In the genomic region with DNA sequence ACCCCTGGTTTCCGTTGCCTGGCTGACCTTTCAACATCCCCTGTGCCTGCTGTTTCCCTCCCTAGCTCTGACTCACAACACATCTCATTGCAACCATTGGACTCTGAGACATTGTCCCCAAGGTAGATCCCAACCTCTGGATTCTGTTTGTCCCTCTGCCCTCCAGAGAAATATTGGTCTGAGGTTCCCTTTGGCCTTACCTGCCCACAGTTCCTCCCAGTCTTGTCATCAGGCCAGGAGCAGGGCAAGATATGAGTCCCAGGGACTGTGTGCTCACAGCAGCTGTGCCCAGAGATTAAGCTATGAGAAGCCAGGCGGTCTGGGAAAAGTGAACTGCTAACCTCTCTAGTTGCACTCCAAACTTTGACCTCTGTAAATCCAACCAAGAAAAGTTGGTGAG, we compare ENCODE assay signal across 29 cellular contexts.
"Had no signal": no experiment of that assay in that cellular context is flagged by ENCODE, and none has a peak within 500 bp of the region (broad histone marks: within the 10 kb centered on the region; RNA-seq: fewer than 3 reads in every experiment).

No MANE protein-coding gene starts in this region.

- H3K4me1 ChIP-seq: lower lobe of right lung, prostate gland had no signal

- H3K36me3 ChIP-seq: esophagus muscularis mucosa, heart left ventricle, lower lobe of right lung, neutrophil, ovary, prostate gland, sigmoid colon had no signal

- H3K27ac ChIP-seq: esophagus muscularis mucosa, foreskin keratinocyte, heart left ventricle, lower lobe of right lung, neutrophil, ovary, prostate gland, sigmoid colon had no signal

- H3K4me3 ChIP-seq: esophagus muscularis mucosa, heart left ventricle, lower lobe of right lung, mucosa of descending colon, ovary, prostate gland, sigmoid colon, smooth muscle cell, tibial nerve had no signal

- DNase-seq: activated CD4-positive, alpha-beta memory T cell treated with anti-CD3 and anti-CD28 coated beads, Interleukin-2, amount 10 ng/mL, durations not matched to agents 7 days and 5 days; activated CD4-positive, alpha-beta T cell treated with anti-CD3 and anti-CD28 coated beads, Interleukin-2, amount 10 ng/mL, durations not matched to agents 7 days and 5 days; activated CD4-positive, CD25-positive, alpha-beta regulatory T cell treated with anti-CD3 and anti-CD28 coated beads, Interleukin-2, amount 50 U/mL, for 72 hours; activated CD8-positive, alpha-beta memory T cell treated with anti-CD3 and anti-CD28 coated beads, Interleukin-2, amount 50 U/mL, for 48 hours; activated gamma-delta T cell; activated naive CD4-positive, alpha-beta T cell treated with anti-CD3 and anti-CD28 coated beads, Interleukin-2, amount 10 ng/mL, durations not matched to agents 7 days and 5 days; activated T-cell treated with anti-CD3 and anti-CD28 coated beads, Interleukin-2, amount 50 U/mL, for 24 hours; amniotic stem cell; caudate nucleus; cortex of kidney; foreskin keratinocyte; heart left ventricle; lower lobe of right lung; mesenchymal stem cell; mucosa of descending colon; retina; sigmoid colon; stimulated activated CD4-positive, alpha-beta T cell treated with anti-CD3 and anti-CD28 coated beads, Interleukin-2, amount 100 ng/mL, for 24 hours; stimulated activated naive B cell treated with anti-CD40 and anti-IgM and Interleukin-4, amounts not matched to agents 10 μg/mL and 1 μg/mL and 100 μg/mL, for 72 hours; SW 1271; T-helper 9 cell had no signal

- H3K9me3 Mint-ChIP-seq: activated CD4-positive, alpha-beta memory T cell treated with anti-CD3 and anti-CD28 coated beads, Interleukin-2, amount 10 ng/mL, durations not matched to agents 7 days and 5 days; activated CD4-positive, alpha-beta T cell treated with anti-CD3 and anti-CD28 coated beads, Interleukin-2, amount 10 ng/mL, durations not matched to agents 7 days and 5 days; activated naive CD4-positive, alpha-beta T cell treated with anti-CD3 and anti-CD28 coated beads, Interleukin-2, amount 10 ng/mL, durations not matched to agents 7 days and 5 days; activated T-cell treated with anti-CD3 and anti-CD28 coated beads, Interleukin-2, amount 50 U/mL, for 24 hours; natural killer cell treated with Interleukin-12 subunit alpha and Interleukin-12 subunit beta and Interleukin-15 and Interleukin-18, amount 100 ng/mL, for 72 hours; stimulated activated naive B cell treated with anti-CD40 and anti-IgM and Interleukin-4, amounts not matched to agents 10 μg/mL and 1 μg/mL and 100 μg/mL, for 72 hours; T-helper 1 cell treated with Interleukin-12 subunit alpha and Interleukin-12 subunit beta and Interleukin-4 antibody, amounts not matched to agents 30 μg/mL and 1 μg/mL, for 36 hours had no signal

- H3K36me3 Mint-ChIP-seq: activated naive CD4-positive, alpha-beta T cell treated with anti-CD3 and anti-CD28 coated beads, Interleukin-2, amount 10 ng/mL, durations not matched to agents 7 days and 5 days; natural killer cell treated with Interleukin-12 subunit alpha and Interleukin-12 subunit beta and Interleukin-15 and Interleukin-18, amount 100 ng/mL, for 72 hours; stimulated activated naive B cell treated with anti-CD40 and anti-IgM and Interleukin-4, amounts not matched to agents 10 μg/mL and 1 μg/mL and 100 μg/mL, for 72 hours had no signal

- H3K4me3 Mint-ChIP-seq: activated CD4-positive, alpha-beta memory T cell treated with anti-CD3 and anti-CD28 coated beads, Interleukin-2, amount 10 ng/mL, durations not matched to agents 7 days and 5 days; activated CD4-positive, alpha-beta T cell treated with anti-CD3 and anti-CD28 coated beads, Interleukin-2, amount 10 ng/mL, durations not matched to agents 7 days and 5 days; activated naive CD4-positive, alpha-beta T cell treated with anti-CD3 and anti-CD28 coated beads, Interleukin-2, amount 10 ng/mL, durations not matched to agents 7 days and 5 days; activated T-cell treated with anti-CD3 and anti-CD28 coated beads, Interleukin-2, amount 50 U/mL, for 24 hours; natural killer cell treated with Interleukin-12 subunit alpha and Interleukin-12 subunit beta and Interleukin-15 and Interleukin-18, amount 100 ng/mL, for 72 hours; stimulated activated naive B cell treated with anti-CD40 and anti-IgM and Interleukin-4, amounts not matched to agents 10 μg/mL and 1 μg/mL and 100 μg/mL, for 72 hours; T-helper 1 cell treated with Interleukin-12 subunit alpha and Interleukin-12 subunit beta and Interleukin-4 antibody, amounts not matched to agents 30 μg/mL and 1 μg/mL, for 36 hours had no signal

- H3K27ac Mint-ChIP-seq: activated CD4-positive, alpha-beta memory T cell treated with anti-CD3 and anti-CD28 coated beads, Interleukin-2, amount 10 ng/mL, durations not matched to agents 7 days and 5 days; activated CD4-positive, alpha-beta T cell treated with anti-CD3 and anti-CD28 coated beads, Interleukin-2, amount 10 ng/mL, durations not matched to agents 7 days and 5 days; activated naive CD4-positive, alpha-beta T cell treated with anti-CD3 and anti-CD28 coated beads, Interleukin-2, amount 10 ng/mL, durations not matched to agents 7 days and 5 days; activated T-cell treated with anti-CD3 and anti-CD28 coated beads, Interleukin-2, amount 50 U/mL, for 24 hours; natural killer cell treated with Interleukin-12 subunit alpha and Interleukin-12 subunit beta and Interleukin-15 and Interleukin-18, amount 100 ng/mL, for 72 hours; stimulated activated naive B cell treated with anti-CD40 and anti-IgM and Interleukin-4, amounts not matched to agents 10 μg/mL and 1 μg/mL and 100 μg/mL, for 72 hours; T-helper 1 cell treated with Interleukin-12 subunit alpha and Interleukin-12 subunit beta and Interleukin-4 antibody, amounts not matched to agents 30 μg/mL and 1 μg/mL, for 36 hours had no signal

- H3K4me2 ChIP-seq: smooth muscle cell had no signal

- H3K27me3 Mint-ChIP-seq: activated CD4-positive, alpha-beta memory T cell treated with anti-CD3 and anti-CD28 coated beads, Interleukin-2, amount 10 ng/mL, durations not matched to agents 7 days and 5 days; activated CD4-positive, alpha-beta T cell treated with anti-CD3 and anti-CD28 coated beads, Interleukin-2, amount 10 ng/mL, durations not matched to agents 7 days and 5 days had no signal

- H3K9me3 ChIP-seq: esophagus muscularis mucosa, heart left ventricle, lower lobe of right lung, mucosa of descending colon, neutrophil, ovary, prostate gland, sigmoid colon, tibial nerve had no signal

- ATAC-seq: foreskin keratinocyte; heart left ventricle; lower lobe of right lung; mucosa of descending colon; natural killer cell treated with Interleukin-12 subunit alpha and Interleukin-12 subunit beta and Interleukin-15 and Interleukin-18, amount 100 ng/mL, for 72 hours; stimulated activated naive B cell treated with anti-CD40 and anti-IgM and Interleukin-4, amounts not matched to agents 10 μg/mL and 1 μg/mL and 100 μg/mL, for 72 hours had no signal

- H3K4me1 Mint-ChIP-seq: activated CD4-positive, alpha-beta memory T cell treated with anti-CD3 and anti-CD28 coated beads, Interleukin-2, amount 10 ng/mL, durations not matched to agents 7 days and 5 days; activated CD4-positive, alpha-beta T cell treated with anti-CD3 and anti-CD28 coated beads, Interleukin-2, amount 10 ng/mL, durations not matched to agents 7 days and 5 days; activated naive CD4-positive, alpha-beta T cell treated with anti-CD3 and anti-CD28 coated beads, Interleukin-2, amount 10 ng/mL, durations not matched to agents 7 days and 5 days; stimulated activated naive B cell treated with anti-CD40 and anti-IgM and Interleukin-4, amounts not matched to agents 10 μg/mL and 1 μg/mL and 100 μg/mL, for 72 hours had no signal

- H3K27me3 ChIP-seq: esophagus muscularis mucosa, foreskin keratinocyte, heart left ventricle, ovary, sigmoid colon, tibial nerve had no signal
